Comparison of ENCODE assay signal across 7 cellular contexts in the genomic region with DNA sequence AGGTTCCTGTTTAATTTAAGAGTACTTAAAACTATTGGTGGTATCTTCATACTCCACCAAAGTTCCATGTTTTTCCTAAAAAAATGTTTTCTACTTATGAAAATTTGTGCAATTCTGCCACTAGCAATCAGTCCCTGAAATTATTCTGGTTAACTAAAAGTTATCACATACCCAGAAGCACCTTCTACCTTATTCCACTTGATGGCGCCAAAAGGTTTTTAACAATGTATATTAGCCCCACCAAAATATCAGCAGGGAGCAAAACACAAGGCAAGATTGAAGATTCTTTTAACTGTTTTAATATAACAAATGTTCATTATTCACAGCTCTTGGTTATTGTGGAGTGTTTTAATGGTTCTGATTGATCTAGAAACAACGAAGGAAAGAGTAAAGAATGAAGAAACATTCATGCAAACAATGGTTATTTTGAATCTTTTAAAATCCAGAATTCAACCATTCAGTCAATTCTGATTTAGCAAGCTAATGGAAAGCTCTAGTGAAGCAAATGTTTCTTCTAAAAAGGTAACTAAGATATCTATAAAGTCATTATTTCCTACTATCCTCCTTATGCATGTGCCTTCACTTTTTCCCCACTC.
DNase-seq lines count a peak whose midpoint lies in the region; ATAC-seq and TF ChIP-seq lines count a peak whose summit lies in the region.

No MANE protein-coding gene starts in this region.

- no peaks in the 10 kb centered on the region for H4K20me1 ChIP-seq in DND-41 (ENCODE audit: insufficient read depth, low read length)

- H3K27me3 Mint-ChIP-seq in type B pancreatic cell: no peaks in the 10 kb centered on the region

- H3K36me3 ChIP-seq in DND-41 (ENCODE audit: insufficient read depth, low read length): no peaks in the 10 kb centered on the region

- DNase-seq in DND-41: peak; percentile 30
- DNase-seq in HPDE6-E6E7 (ENCODE audit: extremely low spot score): peak; percentile 31
- DNase-seq in OCI-M1 (lab: John Stamatoyannopoulos, UW): peak; percentile 83
- DNase-seq in cerebellum (ENCODE audit: low spot score): peak; percentile 53
- peak; percentile 74 for DNase-seq in left kidney (ENCODE audit: low read depth, low spot score)
- no peak for DNase-seq in type B pancreatic cell (ENCODE audit: extremely low spot score, unreplicated experiment)

- H3K9me3 Mint-ChIP-seq in type B pancreatic cell: no peaks in the 10 kb centered on the region

- no peak overlapping the region for H3K4me2 ChIP-seq in DND-41 (ENCODE audit: insufficient read depth, low read length)

- H3K4me1 Mint-ChIP-seq in type B pancreatic cell (ENCODE audit: unreplicated experiment): peaks cover 6% of the 10 kb centered on the region

- no peak overlapping the region for H3K4me3 Mint-ChIP-seq in type B pancreatic cell

- H3K27ac Mint-ChIP-seq in type B pancreatic cell: no peak overlapping the region

- no peaks in the 10 kb centered on the region for H3K79me2 ChIP-seq in DND-41 (ENCODE audit: insufficient read depth, low read length)

- no peaks in the 10 kb centered on the region for H3K4me1 ChIP-seq in DND-41 (ENCODE audit: insufficient read depth, low read length)

- H2AFZ ChIP-seq in DND-41 (ENCODE audit: low read depth, low read length): no peak overlapping the region

- H3K9me3 ChIP-seq in DND-41 (ENCODE audit: insufficient read depth, low read length, severe bottlenecking): no peaks in the 10 kb centered on the region

- H3K27me3 ChIP-seq in DND-41 (ENCODE audit: insufficient read depth, low read length, poor library complexity): no peaks in the 10 kb centered on the region

- no peak overlapping the region for H3K9ac ChIP-seq in DND-41 (ENCODE audit: low read depth, low read length)

- no peak overlapping the region for H3K27ac ChIP-seq in DND-41 (ENCODE audit: low read length)

- TF ChIP-seq CTCF in DND-41 (IDR thresholded peaks at IDR 0.05; ENCODE audit: borderline replicate concordance, extremely low read depth, low read length, poor library complexity, severe bottlenecking): peak; percentile 77
- peak; percentile 86 for TF ChIP-seq CTCF in type B pancreatic cell (conservative IDR thresholded peaks at IDR 0.05)

- H3K36me3 Mint-ChIP-seq in type B pancreatic cell: peaks cover 4% of the 10 kb centered on the region

- H3K4me3 ChIP-seq in DND-41 (ENCODE audit: low read depth in 1 of 2, low read length in 2 of 2): no peak overlapping the region

- ATAC-seq in DND-41 (ENCODE audit: insufficient read depth, low read depth): peak; percentile 89
- peak; percentile 84 for ATAC-seq in GM19035 (IDR thresholded peaks at IDR 0.05; ENCODE audit: unreplicated experiment)
